ENCODE assay signal across 8 cellular contexts in genomic region chr15:58931985-58932384, GRCh38. TPM values are rescaled to one million over a fixed set of nuclear protein-coding genes. Genes with fewer than 3 reads are reported as not detected.
DNase-seq lines count a peak whose midpoint lies in the region; ATAC-seq, FAIRE-seq and TF ChIP-seq lines count a peak whose summit lies in the region.

No MANE protein-coding gene starts in this region.

- no peak for DNase-seq in activated T-cell treated with anti-CD3 and anti-CD28 coated beads, Interleukin-2, amount 50 U/mL, for 4 hours
- no peak for DNase-seq in activated T-cell treated with anti-CD3 and anti-CD28 coated beads, Interleukin-2, amount 50 U/mL, for 1 hour
- DNase-seq in Peyer's patch = no peak
- peak; percentile 52 for DNase-seq in dermis blood vessel endothelial cell
- peak; percentile 39 for DNase-seq in mucosa of gallbladder (ENCODE audit: low spot score)
- no peak for DNase-seq in NCI-H526 treated with DMSO at 0.1 percent for 48 hours (lab: John Stamatoyannopoulos, UW)
- DNase-seq in putamen (ENCODE audit: low spot score) = no peak
- DNase-seq in H54 (ENCODE audit: insufficient read length, low spot score) = no peak

- no peaks in the 10 kb centered on the region for H3K9me3 Mint-ChIP-seq in activated T-cell treated with anti-CD3 and anti-CD28 coated beads, Interleukin-2, amount 50 U/mL, for 4 hours

- peaks cover 8% of the 10 kb centered on the region for H3K36me3 Mint-ChIP-seq in activated T-cell treated with anti-CD3 and anti-CD28 coated beads, Interleukin-2, amount 50 U/mL, for 4 hours (ENCODE audit: insufficient read depth)

- TF ChIP-seq CTCF in Peyer's patch (IDR thresholded peaks at IDR 0.05) = no peak

- no peaks in the 10 kb centered on the region for H3K27me3 ChIP-seq in Peyer's patch

- no peak for ATAC-seq in activated T-cell treated with anti-CD3 and anti-CD28 coated beads, Interleukin-2, amount 50 U/mL, for 4 hours

- H3K27ac ChIP-seq in Peyer's patch = peak overlapping the region; percentile 93 to 100 (median 98)

- no peaks in the 10 kb centered on the region for H3K27me3 Mint-ChIP-seq in activated T-cell treated with anti-CD3 and anti-CD28 coated beads, Interleukin-2, amount 50 U/mL, for 4 hours (ENCODE audit: low read depth)

- peak overlapping the region; percentile 66 to 95 (median 87) for H3K4me3 ChIP-seq in Peyer's patch

- H3K4me1 Mint-ChIP-seq in activated T-cell treated with anti-CD3 and anti-CD28 coated beads, Interleukin-2, amount 50 U/mL, for 4 hours (ENCODE audit: low read depth) = peaks cover 20% of the 10 kb centered on the region

- TF ChIP-seq POLR2A in Peyer's patch (IDR thresholded peaks at IDR 0.05) (peak in 1 of 2 donors; percentile 27), H54 (IDR thresholded peaks at IDR 0.05; ENCODE audit: low read depth, low read length) (no peak)

- H3K4me1 ChIP-seq in Peyer's patch = peaks cover 0 to 12% (median 4%) of the 10 kb centered on the region in 4 donors

- FAIRE-seq in H54 (lab: Jason Lieb, UNC) = no peak

- H3K4me3 Mint-ChIP-seq in activated T-cell treated with anti-CD3 and anti-CD28 coated beads, Interleukin-2, amount 50 U/mL, for 4 hours = peak overlapping the region; percentile 96

- H3K9me3 ChIP-seq in Peyer's patch = no peaks in the 10 kb centered on the region

- peaks cover 0 to 27% (median 0%) of the 10 kb centered on the region in 3 donors for H3K36me3 ChIP-seq in Peyer's patch

RNA-seq across cellular contexts. Expression of gene SLTM, which starts 1.5 kb away (rescaled TPM):
- total RNA-seq in activated T-cell treated with anti-CD3 and anti-CD28 coated beads, Interleukin-2, amount 50 U/mL, for 4 hours = 100 to 1,000 TPM; 105 to 121 (median 120) TPM
- total RNA-seq in Peyer's patch (100 to 1,000 TPM in 3 of 4 donors, 10 to 100 TPM in 1; 82.3 to 408 (median 130) TPM), dermis blood vessel endothelial cell (81.7 and 84.6 TPM in 2 replicates), mucosa of gallbladder (67.1 TPM)

RNA-seq across cellular contexts. Expression of gene RNF111, which starts 55.5 kb away (rescaled TPM):
- 10 to 100 TPM; 22.6 to 25.0 (median 25.0) TPM for total RNA-seq in activated T-cell treated with anti-CD3 and anti-CD28 coated beads, Interleukin-2, amount 50 U/mL, for 4 hours
- total RNA-seq in Peyer's patch (10 to 100 TPM; 24.5 to 45.4 (median 28.4) TPM), dermis blood vessel endothelial cell (16.2 and 22.2 TPM in 2 replicates), mucosa of gallbladder (34.5 TPM)

Comparison
In these comparisons a context has a peak if more than half of its experiments do, and no peak if none do; other contexts are left out.
1. DNase-seq: peak in dermis blood vessel endothelial cell (single experiment) and mucosa of gallbladder (single experiment); none in activated T-cell treated with anti-CD3 and anti-CD28 coated beads, Interleukin-2, amount 50 U/mL, for 4 hours (single experiment), activated T-cell treated with anti-CD3 and anti-CD28 coated beads, Interleukin-2, amount 50 U/mL, for 1 hour (single experiment), Peyer's patch (0 of 3), NCI-H526 treated with DMSO at 0.1 percent for 48 hours (single experiment), putamen (single experiment) and H54 (single experiment).